8 cellular contexts compared by ENCODE assay signal in genomic region chr11:123302751-123303195, GRCh38.
A peak's percentile ranks its signal among the peaks of the same experiment; 100 is the strongest.
DNase-seq lines count a peak whose midpoint lies in the region; ATAC-seq and TF ChIP-seq lines count a peak whose summit lies in the region.

No MANE protein-coding gene starts in this region.

- H3K27ac Mint-ChIP-seq in IgD-negative memory B cell (peak overlapping the region in 2 of 3 donors; percentile 14 to 84), Calu3 (ENCODE audit: unreplicated experiment) (no peak overlapping the region)

- peaks cover 4% of the 10 kb centered on the region for H3K27me3 ChIP-seq in mammary epithelial cell (ENCODE audit: insufficient read depth, low read length)

- no peaks in the 10 kb centered on the region for H3K36me3 ChIP-seq in mammary epithelial cell (ENCODE audit: insufficient read depth, low read length)

- no peaks in the 10 kb centered on the region for H4K20me1 ChIP-seq in mammary epithelial cell (ENCODE audit: insufficient read depth, low read length)

- H3K4me1 ChIP-seq in mammary epithelial cell (ENCODE audit: insufficient read depth, low read length), result peaks cover 12% of the 10 kb centered on the region

- no peak overlapping the region for H2AFZ ChIP-seq in mammary epithelial cell (ENCODE audit: low read depth, low read length)

- TF ChIP-seq POLR2A in lower leg skin (IDR thresholded peaks at IDR 0.05), result no peak

- H3K9me3 Mint-ChIP-seq in IgD-negative memory B cell (no peaks in the 10 kb centered on the region), Calu3 (ENCODE audit: low read depth, unreplicated experiment) (no peaks in the 10 kb centered on the region)

- no peaks in the 10 kb centered on the region for H3K79me2 ChIP-seq in mammary epithelial cell (ENCODE audit: insufficient read depth, low read length)

- no peak for TF ChIP-seq CTCF in mammary epithelial cell (conservative IDR thresholded peaks at IDR 0.05 in 1 of 2, IDR thresholded peaks at IDR 0.05 in 1 of 2; ENCODE audit: extremely low read depth in 1 of 2, insufficient read depth in 1 of 2, low read depth in 1 of 2, low read length in 2 of 2)
- no peak for TF ChIP-seq CTCF in Calu3 (IDR thresholded peaks at IDR 0.05; ENCODE audit: unreplicated experiment)
- no peak for TF ChIP-seq CTCF in lower leg skin (IDR thresholded peaks at IDR 0.05)

- 23% methylated on average over 8 of the region's 8 CpGs for WGBS in mammary epithelial cell (ENCODE audit: low coverage, missing lambda C conversion rate)
- WGBS in lower leg skin, 2 donors, result 44 to 50% methylated on average over 8 of the region's 8 CpGs

- peak; percentile 58 for ATAC-seq in GM18873 (IDR thresholded peaks at IDR 0.05; ENCODE audit: low FRiP score, unreplicated experiment)

- in situ Hi-C loops in mammary epithelial cell (cut with MboI; ENCODE audit: low sequenced_read_pairs in 2 of 2), result loop anchor here in 1 of 2 donors (5.0 kb wide), 1 partner anchor 175 kb away; no protein-coding TSS in a partner anchor

- H3K4me1 Mint-ChIP-seq in IgD-negative memory B cell (peaks cover 11 to 28% (median 12%) of the 10 kb centered on the region in 3 donors), Calu3 (ENCODE audit: low read depth, unreplicated experiment) (no peaks in the 10 kb centered on the region)

- dilution Hi-C loops in mammary epithelial cell (cut with HindIII; ENCODE audit: low sequenced_read_pairs), result no loop called here

- H3K36me3 Mint-ChIP-seq in IgD-negative memory B cell, result peaks cover 2% of the 10 kb centered on the region
- H3K36me3 Mint-ChIP-seq in Calu3 (ENCODE audit: insufficient read depth, unreplicated experiment), result no peaks in the 10 kb centered on the region

- H3K4me3 ChIP-seq in mammary epithelial cell (replicated peaks in 1 of 3; ENCODE audit: insufficient read depth in 1 of 3, low read depth in 2 of 3, low read length in 3 of 3) (no peak overlapping the region), lower leg skin (ENCODE audit: low read depth, poor library complexity, severe bottlenecking) (no peak overlapping the region)

- no peaks in the 10 kb centered on the region for H3K9me3 ChIP-seq in mammary epithelial cell (replicated peaks; ENCODE audit: insufficient read depth, low read length)

- peak overlapping the region; percentile 59 to 89 (median 82) for H3K4me3 Mint-ChIP-seq in IgD-negative memory B cell
- no peak overlapping the region for H3K4me3 Mint-ChIP-seq in Calu3 (ENCODE audit: low read depth, unreplicated experiment)

- H3K27me3 Mint-ChIP-seq in IgD-negative memory B cell, result peaks cover 18% of the 10 kb centered on the region
- H3K27me3 Mint-ChIP-seq in Calu3 (ENCODE audit: unreplicated experiment), result peaks cover 45% of the 10 kb centered on the region

- DNase-seq in 8988T (peak; percentile 37), mammary epithelial cell (peak; percentile 8), DMS 273 (lab: John Stamatoyannopoulos, UW; ENCODE audit: unreplicated experiment) (no peak), Calu3 (no peak), lower leg skin (ENCODE audit: low spot score in 2 of 2) (no peak)
- peak; percentile 10 to 18 for DNase-seq in stimulated activated CD8-positive, alpha-beta memory T cell treated with anti-CD3 and anti-CD28 coated beads, Interleukin-15, amount 100 ng/mL, for 48 hours (ENCODE audit: low read depth in 2 of 2)

- H3K9ac ChIP-seq in mammary epithelial cell (ENCODE audit: insufficient read depth, low read length), result no peak overlapping the region

- CTCF ChIA-PET in mammary epithelial cell (lab: Charles Lee; ENCODE audit: low non-redundant PET), result no interaction called here
- CTCF ChIA-PET in Calu3 (lab: Charles Lee), result no interaction called here

- intact Hi-C loops in mammary epithelial cell (cut with micrococcal nuclease), result no loop called here
- intact Hi-C loops in Calu3 (cut with micrococcal nuclease; ENCODE audit: unreplicated experiment), result no loop called here
- intact Hi-C loops in lower leg skin (cut with DNase I; ENCODE audit: low total_unique reads), result loop anchor here (10.0 kb wide), 1 partner anchor 182 kb away; no protein-coding TSS in a partner anchor

- BruUV-seq in mammary epithelial cell (replicated peaks; lab: Mats Ljungman, UMichigan) (no TSS peak), Calu3 (replicated peaks; lab: Mats Ljungman, UMichigan) (no TSS peak)

- H3K27ac ChIP-seq in mammary epithelial cell (ENCODE audit: insufficient read depth, low read depth, low read length), result no peak overlapping the region

- no peak overlapping the region for H3K4me2 ChIP-seq in mammary epithelial cell (ENCODE audit: insufficient read depth, low read depth, low read length)

Comparison
In these comparisons a context has a peak if more than half of its experiments do, and no peak if none do; other contexts are left out.
1. DNase-seq: peak in 8988T (single experiment), mammary epithelial cell (single experiment) and stimulated activated CD8-positive, alpha-beta memory T cell treated with anti-CD3 and anti-CD28 coated beads, Interleukin-15, amount 100 ng/mL, for 48 hours (2 of 2); none in DMS 273 (single experiment), Calu3 (single experiment) and lower leg skin (0 of 2).